ENCODE assay signal across 16 cellular contexts in the genomic region with DNA sequence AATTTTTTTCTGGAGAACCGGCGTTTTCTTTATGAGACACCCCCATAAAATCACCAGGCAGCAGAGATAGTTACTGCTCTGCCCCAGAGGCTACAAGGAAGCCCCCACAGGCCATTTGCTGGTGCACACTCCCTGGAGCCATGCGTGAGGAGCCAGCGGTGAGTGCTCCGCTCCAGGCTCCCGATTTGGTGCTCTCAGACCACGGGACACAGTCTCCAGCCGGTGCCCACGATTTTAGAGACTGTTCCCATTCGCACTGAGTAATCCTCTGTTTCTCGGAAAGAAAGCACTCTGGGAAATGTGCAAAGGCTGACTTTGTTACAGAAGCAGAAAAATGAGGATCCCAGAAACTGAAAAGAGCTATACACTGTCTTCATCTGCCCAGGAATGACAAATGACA.
DNase-seq lines count a peak whose midpoint lies in the region; TF ChIP-seq lines count a peak whose summit lies in the region.
"Had no signal": no experiment of that assay in that cellular context is flagged by ENCODE, and none has a peak within 500 bp of the region (broad histone marks: within the 10 kb centered on the region; RNA-seq: fewer than 3 reads in every experiment).

No MANE protein-coding gene starts in this region.

- no peak for TF ChIP-seq EP300 in neural cell (conservative IDR thresholded peaks at IDR 0.05; ENCODE audit: poor library complexity, severe bottlenecking)

- H4K20me1 ChIP-seq in neural cell (ENCODE audit: insufficient read depth), result no peaks in the 10 kb centered on the region

- H3K4me2 ChIP-seq in neural cell (ENCODE audit: low read length), result no peak overlapping the region
- H3K4me2 ChIP-seq: GM23338 had no signal

- peak overlapping the region; percentile 83 for H3K27ac ChIP-seq in angular gyrus (ENCODE audit: low read depth, low read length)
- H3K27ac ChIP-seq in cingulate gyrus (ENCODE audit: low read depth, low read length), result peak overlapping the region; percentile 83
- peak overlapping the region; percentile 71 for H3K27ac ChIP-seq in neural cell (ENCODE audit: low read length)
- H3K27ac ChIP-seq: HL-60 had no signal

- H3K4me3 ChIP-seq in neural cell (ENCODE audit: low read length) (no peak overlapping the region), BE2C (ENCODE audit: low read depth, low read length) (no peak overlapping the region)
- H3K4me3 ChIP-seq: GM23338, K562 had no signal

- peak overlapping the region; percentile 39 for H3K9ac ChIP-seq in neural cell (ENCODE audit: low read length)

- H3K79me2 ChIP-seq in neural cell (replicated peaks; ENCODE audit: insufficient read depth, low read length), result no peaks in the 10 kb centered on the region

- no peak overlapping the region for H2AFZ ChIP-seq in neural cell (ENCODE audit: low read depth, low read length)
- H2AFZ ChIP-seq: GM23338 had no signal

- DNase-seq in activated gamma-delta T cell (lab: John Stamatoyannopoulos, UW) (no peak), BE2C (no peak), retina (no peak)
- DNase-seq: ACHN; Calu3; CD8-positive, alpha-beta T cell; DMS79 treated with DMSO at 0.1 percent for 48 hours; GF-D8; HCEC 1CT; IMR-90 had no signal

- H3K27me3 ChIP-seq in neural cell (ENCODE audit: insufficient read depth, low read depth, low read length) (no peaks in the 10 kb centered on the region), BE2C (no peaks in the 10 kb centered on the region)

- no peaks in the 10 kb centered on the region for H3K4me1 ChIP-seq in BE2C

- H3F3A ChIP-seq in neural cell (ENCODE audit: insufficient read depth, low read length, poor library complexity, severe bottlenecking), result no peaks in the 10 kb centered on the region

- no peaks in the 10 kb centered on the region for H3K9me2 ChIP-seq in neural cell (ENCODE audit: insufficient read depth, low read length)

- H3K9me3 ChIP-seq in neural cell (ENCODE audit: low read length) (no peaks in the 10 kb centered on the region), BE2C (no peaks in the 10 kb centered on the region)

- H3K36me3 ChIP-seq in neural cell (ENCODE audit: insufficient read depth, low read length) (no peaks in the 10 kb centered on the region), BE2C (no peaks in the 10 kb centered on the region)

- no peak for TF ChIP-seq RAD21 in neural cell (conservative IDR thresholded peaks at IDR 0.05)

- TF ChIP-seq CTCF in neural cell (IDR thresholded peaks at IDR 0.05; ENCODE audit: poor library complexity, severe bottlenecking) (no peak), BE2C (IDR thresholded peaks at IDR 0.05; ENCODE audit: low read depth, low read length) (no peak)

TF ChIP-seq in neural cell, 6 proteins besides CTCF, POLR2A, EP300 and RAD21:
- no peak for TF ChIP-seq EZH2 (IDR thresholded peaks at IDR 0.05; ENCODE audit: borderline replicate concordance, insufficient read depth, low read length, poor library complexity, severe bottlenecking)
- TF ChIP-seq SMC3 (conservative IDR thresholded peaks at IDR 0.05; ENCODE audit: poor library complexity), result no peak
- TF ChIP-seq, protein P1, sequence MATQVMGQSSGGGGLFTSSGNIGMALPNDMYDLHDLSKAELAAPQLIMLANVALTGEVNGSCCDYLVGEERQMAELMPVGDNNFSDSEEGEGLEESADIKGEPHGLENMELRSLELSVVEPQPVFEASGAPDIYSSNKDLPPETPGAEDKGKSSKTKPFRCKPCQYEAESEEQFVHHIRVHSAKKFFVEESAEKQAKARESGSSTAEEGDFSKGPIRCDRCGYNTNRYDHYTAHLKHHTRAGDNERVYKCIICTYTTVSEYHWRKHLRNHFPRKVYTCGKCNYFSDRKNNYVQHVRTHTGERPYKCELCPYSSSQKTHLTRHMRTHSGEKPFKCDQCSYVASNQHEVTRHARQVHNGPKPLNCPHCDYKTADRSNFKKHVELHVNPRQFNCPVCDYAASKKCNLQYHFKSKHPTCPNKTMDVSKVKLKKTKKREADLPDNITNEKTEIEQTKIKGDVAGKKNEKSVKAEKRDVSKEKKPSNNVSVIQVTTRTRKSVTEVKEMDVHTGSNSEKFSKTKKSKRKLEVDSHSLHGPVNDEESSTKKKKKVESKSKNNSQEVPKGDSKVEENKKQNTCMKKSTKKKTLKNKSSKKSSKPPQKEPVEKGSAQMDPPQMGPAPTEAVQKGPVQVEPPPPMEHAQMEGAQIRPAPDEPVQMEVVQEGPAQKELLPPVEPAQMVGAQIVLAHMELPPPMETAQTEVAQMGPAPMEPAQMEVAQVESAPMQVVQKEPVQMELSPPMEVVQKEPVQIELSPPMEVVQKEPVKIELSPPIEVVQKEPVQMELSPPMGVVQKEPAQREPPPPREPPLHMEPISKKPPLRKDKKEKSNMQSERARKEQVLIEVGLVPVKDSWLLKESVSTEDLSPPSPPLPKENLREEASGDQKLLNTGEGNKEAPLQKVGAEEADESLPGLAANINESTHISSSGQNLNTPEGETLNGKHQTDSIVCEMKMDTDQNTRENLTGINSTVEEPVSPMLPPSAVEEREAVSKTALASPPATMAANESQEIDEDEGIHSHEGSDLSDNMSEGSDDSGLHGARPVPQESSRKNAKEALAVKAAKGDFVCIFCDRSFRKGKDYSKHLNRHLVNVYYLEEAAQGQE (IDR thresholded peaks at IDR 0.05; ENCODE audit: borderline replicate concordance), result no peak
- no peak for TF ChIP-seq MXI1 (conservative IDR thresholded peaks at IDR 0.05; ENCODE audit: poor library complexity, severe bottlenecking)
- no peak for TF ChIP-seq TAF1 (IDR thresholded peaks at IDR 0.05; ENCODE audit: low read depth)
- TF ChIP-seq POLR2AphosphoS5 (IDR thresholded peaks at IDR 0.05), result no peak
